In the genomic region with DNA sequence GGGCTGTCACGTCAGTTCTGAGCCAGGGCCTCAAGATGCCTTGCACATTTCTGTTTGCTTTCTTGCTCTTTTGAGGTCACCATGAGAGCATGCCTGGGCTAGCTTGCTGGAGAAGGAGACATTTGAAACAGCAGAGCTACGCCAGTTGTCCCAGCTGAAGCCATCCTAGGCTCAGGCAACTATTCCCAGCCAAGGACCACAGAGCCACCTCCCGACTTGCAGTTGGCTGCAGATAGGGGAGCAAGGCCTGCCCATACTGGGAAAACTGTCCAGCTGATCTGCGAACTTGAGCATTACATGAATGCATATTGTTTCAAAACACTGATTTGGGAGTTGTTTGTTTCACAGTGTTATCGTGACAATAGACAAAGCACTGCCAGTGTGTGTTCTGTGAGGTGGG, we compare ENCODE assay signal across 30 cellular contexts.
"Had no signal": no experiment of that assay in that cellular context is flagged by ENCODE, and none has a peak within 500 bp of the region (broad histone marks: within the 10 kb centered on the region; RNA-seq: fewer than 3 reads in every experiment).

No MANE protein-coding gene starts in this region.

- H3K27ac ChIP-seq: adrenal gland, body of pancreas, colonic mucosa, epithelial cell of prostate, esophagus squamous epithelium, pancreas, uterus had no signal

- H3K27me3 ChIP-seq: adrenal gland, body of pancreas, colonic mucosa, esophagus squamous epithelium, pancreas, uterus had no signal

- H3K4me3 Mint-ChIP-seq: activated CD4-positive, alpha-beta memory T cell treated with anti-CD3 and anti-CD28 coated beads, Interleukin-2, amount 10 ng/mL, durations not matched to agents 7 days and 5 days; activated CD4-positive, alpha-beta T cell treated with anti-CD3 and anti-CD28 coated beads, Interleukin-2, amount 10 ng/mL, durations not matched to agents 7 days and 5 days; activated CD8-positive, alpha-beta memory T cell treated with anti-CD3 and anti-CD28 coated beads, Interleukin-2, amount 10 ng/mL, durations not matched to agents 7 days and 5 days; nephron progenitor cell; T-helper 1 cell treated with Interleukin-12 subunit alpha and Interleukin-12 subunit beta and Interleukin-4 antibody, amounts not matched to agents 30 μg/mL and 1 μg/mL, for 36 hours; type B pancreatic cell had no signal

- H3K4me1 ChIP-seq: adrenal gland, body of pancreas, colonic mucosa, esophagus squamous epithelium, pancreas, uterus had no signal

- ATAC-seq: activated naive CD4-positive, alpha-beta T cell treated with anti-CD3 and anti-CD28 coated beads, Interleukin-2, amount 50 U/mL, for 72 hours; body of pancreas; left cardiac atrium; left ventricle myocardium superior; pancreas; right cardiac atrium had no signal

- DNase-seq: activated CD4-positive, alpha-beta memory T cell treated with anti-CD3 and anti-CD28 coated beads, Interleukin-2, amount 10 ng/mL, durations not matched to agents 7 days and 5 days; activated CD4-positive, alpha-beta T cell treated with anti-CD3 and anti-CD28 coated beads for 1 hour; activated CD4-positive, alpha-beta T cell treated with anti-CD3 and anti-CD28 coated beads, Interleukin-2, amount 10 ng/mL, durations not matched to agents 7 days and 5 days; activated CD8-positive, alpha-beta memory T cell treated with anti-CD3 and anti-CD28 coated beads, Interleukin-2, amount 10 ng/mL, durations not matched to agents 7 days and 5 days; activated naive CD4-positive, alpha-beta T cell; activated T-cell treated with anti-CD3 and anti-CD28 coated beads, Interleukin-2, amount 50 U/mL, for 48 hours; adrenal gland; aorta; body of pancreas; cerebellar nuclear complex; colonic mucosa; effector CD8-positive, alpha-beta T cell; esophagus squamous epithelium; foreskin melanocyte; left cardiac atrium; left ventricle myocardium superior; naive B cell; nephron progenitor cell; pancreas; right cardiac atrium; stimulated activated naive CD4-positive, alpha-beta T cell; SW 1271; T1000; uterus had no signal

- H3K9me3 ChIP-seq: adrenal gland, body of pancreas, colonic mucosa, esophagus squamous epithelium, pancreas, uterus had no signal

- H3K9me3 Mint-ChIP-seq: activated CD4-positive, alpha-beta T cell treated with anti-CD3 and anti-CD28 coated beads, Interleukin-2, amount 10 ng/mL, durations not matched to agents 7 days and 5 days; T-helper 1 cell treated with Interleukin-12 subunit alpha and Interleukin-12 subunit beta and Interleukin-4 antibody, amounts not matched to agents 30 μg/mL and 1 μg/mL, for 36 hours; type B pancreatic cell had no signal

- H3K27ac Mint-ChIP-seq: activated CD4-positive, alpha-beta memory T cell treated with anti-CD3 and anti-CD28 coated beads, Interleukin-2, amount 10 ng/mL, durations not matched to agents 7 days and 5 days; activated CD4-positive, alpha-beta T cell treated with anti-CD3 and anti-CD28 coated beads, Interleukin-2, amount 10 ng/mL, durations not matched to agents 7 days and 5 days; nephron progenitor cell; T-helper 1 cell treated with Interleukin-12 subunit alpha and Interleukin-12 subunit beta and Interleukin-4 antibody, amounts not matched to agents 30 μg/mL and 1 μg/mL, for 36 hours; type B pancreatic cell had no signal

- H3K36me3 ChIP-seq: colonic mucosa, uterus had no signal

- H3K27me3 Mint-ChIP-seq: activated CD4-positive, alpha-beta memory T cell treated with anti-CD3 and anti-CD28 coated beads, Interleukin-2, amount 10 ng/mL, durations not matched to agents 7 days and 5 days; activated CD4-positive, alpha-beta T cell treated with anti-CD3 and anti-CD28 coated beads, Interleukin-2, amount 10 ng/mL, durations not matched to agents 7 days and 5 days; activated CD8-positive, alpha-beta memory T cell treated with anti-CD3 and anti-CD28 coated beads, Interleukin-2, amount 10 ng/mL, durations not matched to agents 7 days and 5 days; naive B cell; type B pancreatic cell had no signal

- H3K4me3 ChIP-seq: adrenal gland, body of pancreas, colonic mucosa, esophagus squamous epithelium, pancreas, uterus had no signal

- FAIRE-seq: endometrium, keratinocyte, pancreas had no signal
